In genomic region chr1:205247130-205247921, GRCh38 we compare ENCODE assay signal across 9 cellular contexts. TPM values are rescaled to one million over a fixed set of nuclear protein-coding genes. Genes with fewer than 3 reads are reported as not detected.
DNase-seq lines count a peak whose midpoint lies in the region; ATAC-seq lines count a peak whose summit lies in the region.
"Had no signal": no experiment of that assay in that cellular context is flagged by ENCODE, and none has a peak within 500 bp of the region (broad histone marks: within the 10 kb centered on the region; RNA-seq: fewer than 3 reads in every experiment).

No MANE protein-coding gene starts in this region.

- no peaks in the 10 kb centered on the region for H3K9me3 Mint-ChIP-seq in stimulated activated naive B cell treated with anti-CD40 and anti-IgM and Interleukin-4, amounts not matched to agents 10 μg/mL and 1 μg/mL and 100 μg/mL, for 72 hours

- in situ Hi-C loops in G401 (cut with HindIII; ENCODE audit: low sequenced_read_pairs), result no loop called here

- DNase-seq in G401 (ENCODE audit: low spot score), result peak; percentile 79
- peak; percentile 87 for DNase-seq in NCI-H69 (lab: John Stamatoyannopoulos, UW)
- peak; percentile 96 for DNase-seq in foreskin melanocyte
- DNase-seq in pons (ENCODE audit: low spot score), result peak; percentile 98
- no peak for DNase-seq in DMS114 treated with DMSO at 0.1 percent for 48 hours (lab: John Stamatoyannopoulos, UW; ENCODE audit: unreplicated experiment)
- no peak for DNase-seq in NAMALWA (ENCODE audit: low spot score)
- no peak for DNase-seq in stimulated activated naive B cell treated with anti-CD40 and anti-IgM and Interleukin-4, amounts not matched to agents 10 μg/mL and 1 μg/mL and 100 μg/mL, for 72 hours
- no peak for DNase-seq in NCI-H1930 (lab: John Stamatoyannopoulos, UW)
- DNase-seq: stimulated activated naive CD4-positive, alpha-beta T cell had no signal

- H3K27me3 Mint-ChIP-seq in stimulated activated naive B cell treated with anti-CD40 and anti-IgM and Interleukin-4, amounts not matched to agents 10 μg/mL and 1 μg/mL and 100 μg/mL, for 72 hours, result peaks cover 0 to 6% of the 10 kb centered on the region in 2 donors

- H3K36me3 Mint-ChIP-seq in stimulated activated naive B cell treated with anti-CD40 and anti-IgM and Interleukin-4, amounts not matched to agents 10 μg/mL and 1 μg/mL and 100 μg/mL, for 72 hours, result peaks cover 1 to 4% of the 10 kb centered on the region in 2 donors

- no peak overlapping the region for H3K4me3 Mint-ChIP-seq in stimulated activated naive B cell treated with anti-CD40 and anti-IgM and Interleukin-4, amounts not matched to agents 10 μg/mL and 1 μg/mL and 100 μg/mL, for 72 hours

- no peak overlapping the region for H3K27ac Mint-ChIP-seq in stimulated activated naive B cell treated with anti-CD40 and anti-IgM and Interleukin-4, amounts not matched to agents 10 μg/mL and 1 μg/mL and 100 μg/mL, for 72 hours

- H3K4me1 Mint-ChIP-seq in stimulated activated naive B cell treated with anti-CD40 and anti-IgM and Interleukin-4, amounts not matched to agents 10 μg/mL and 1 μg/mL and 100 μg/mL, for 72 hours, result peaks cover 7 to 16% of the 10 kb centered on the region in 2 donors

- no peak for ATAC-seq in stimulated activated naive B cell treated with anti-CD40 and anti-IgM and Interleukin-4, amounts not matched to agents 10 μg/mL and 1 μg/mL and 100 μg/mL, for 72 hours (replicated peaks)

RNA-seq across cellular contexts. Expression of gene TMCC2, which starts 19.6 kb away (rescaled TPM):
- total RNA-seq in G401 (2014; rRNA removed; shearing (Covaris generic)), result 5.4 and 6.2 TPM in 2 replicates

RNA-seq across cellular contexts. Expression of gene DSTYK, which starts 35.8 kb away (rescaled TPM):
- 5.5 and 8.6 TPM in 2 replicates for total RNA-seq in G401 (2014; rRNA removed; shearing (Covaris generic))

Comparison
In these comparisons a context has a peak if more than half of its experiments do, and no peak if none do; other contexts are left out.
1. DNase-seq: peak in G401 (single experiment), NCI-H69 (single experiment), foreskin melanocyte (single experiment) and pons (single experiment); none in DMS114 treated with DMSO at 0.1 percent for 48 hours (single experiment), NAMALWA (single experiment), stimulated activated naive B cell treated with anti-CD40 and anti-IgM and Interleukin-4, amounts not matched to agents 10 μg/mL and 1 μg/mL and 100 μg/mL, for 72 hours (single experiment) and NCI-H1930 (0 of 2).